Comparison of ENCODE assay signal across 17 cellular contexts in genomic region chr12:46722737-46723136, GRCh38.
DNase-seq lines count a peak whose midpoint lies in the region; TF ChIP-seq lines count a peak whose summit lies in the region.
"Had no signal": no experiment of that assay in that cellular context is flagged by ENCODE, and none has a peak within 500 bp of the region (broad histone marks: within the 10 kb centered on the region; RNA-seq: fewer than 3 reads in every experiment).

No MANE protein-coding gene starts in this region.

- H3K27me3 Mint-ChIP-seq in activated naive CD4-positive, alpha-beta T cell treated with anti-CD3 and anti-CD28 coated beads for 36 hours (ENCODE audit: low read depth) = no peaks in the 10 kb centered on the region
- H3K27me3 Mint-ChIP-seq: type B pancreatic cell had no signal

- no peak overlapping the region for H3K9ac ChIP-seq in GM23248

- peak; percentile 77 for DNase-seq in AG10803 (ENCODE audit: low read depth)
- peak; percentile 23 for DNase-seq in GM23248
- DNase-seq in SJCRH30 = peak; percentile 59 to 61
- DNase-seq in fibroblast of the conjunctiva (ENCODE audit: low read depth) = peak; percentile 33
- DNase-seq in stimulated activated CD4-positive, alpha-beta T cell treated with anti-CD3 and anti-CD28 coated beads, Interleukin-2, amount 100 ng/mL, for 24 hours = no peak
- DNase-seq in KG1 (lab: John Stamatoyannopoulos, UW) = no peak
- no peak for DNase-seq in activated naive CD4-positive, alpha-beta T cell treated with anti-CD3 and anti-CD28 coated beads for 36 hours
- DNase-seq in stimulated activated CD4-positive, alpha-beta T cell treated with anti-CD3 and anti-CD28 coated beads, Interleukin-4, amount 100 ng/mL, for 1 hour = no peak
- DNase-seq: activated CD4-positive, alpha-beta T cell treated with anti-CD3 and anti-CD28 coated beads for 48 hours; activated T-cell treated with anti-CD3 and anti-CD28 coated beads for 4 hours; kidney; mucosa of descending colon; NCI-H526 treated with DMSO at 0.1 percent for 48 hours; stimulated activated naive B cell treated with anti-CD40 and anti-IgM and Interleukin-4, amounts not matched to agents 10 μg/mL and 1 μg/mL and 100 μg/mL, for 72 hours had no signal

- TF ChIP-seq CTCF in AG10803 (conservative IDR thresholded peaks at IDR 0.05; ENCODE audit: low read length) = no peak

- CTCF ChIA-PET in activated naive CD4-positive, alpha-beta T cell treated with anti-CD3 and anti-CD28 coated beads for 36 hours (lab: Charles Lee) = no interaction called here

- H3K4me2 ChIP-seq in GM23248 (ENCODE audit: unreplicated experiment) = no peak overlapping the region

- H3K4me3 ChIP-seq in AG10803 (ENCODE audit: low read length) (no peak overlapping the region), GM23248 (no peak overlapping the region), SJCRH30 (no peak overlapping the region)
- H3K4me3 ChIP-seq: mucosa of descending colon had no signal

- H3K36me3 ChIP-seq in GM23248 (ENCODE audit: low read depth) = no peaks in the 10 kb centered on the region
- no peaks in the 10 kb centered on the region for H3K36me3 ChIP-seq in SJCRH30

- H3K27ac Mint-ChIP-seq in activated naive CD4-positive, alpha-beta T cell treated with anti-CD3 and anti-CD28 coated beads for 36 hours = no peak overlapping the region
- H3K27ac Mint-ChIP-seq: B cell; stimulated activated naive B cell treated with anti-CD40 and anti-IgM and Interleukin-4, amounts not matched to agents 10 μg/mL and 1 μg/mL and 100 μg/mL, for 72 hours; T-helper 2 cell treated with Interferon-gamma antibody and Interleukin-4, amounts not matched to agents 5 μg/mL and 100 μg/mL, for 36 hours; type B pancreatic cell had no signal

- H3K27ac ChIP-seq in GM23248 (no peak overlapping the region), SJCRH30 (no peak overlapping the region; the same call in 1 of the 2 replicates)

- peaks cover 8% of the 10 kb centered on the region for H3K4me1 Mint-ChIP-seq in activated naive CD4-positive, alpha-beta T cell treated with anti-CD3 and anti-CD28 coated beads for 36 hours (ENCODE audit: low read depth)
- H3K4me1 Mint-ChIP-seq: B cell; stimulated activated naive B cell treated with anti-CD40 and anti-IgM and Interleukin-4, amounts not matched to agents 10 μg/mL and 1 μg/mL and 100 μg/mL, for 72 hours had no signal

- H3K4me3 Mint-ChIP-seq in activated naive CD4-positive, alpha-beta T cell treated with anti-CD3 and anti-CD28 coated beads for 36 hours = no peak overlapping the region
- H3K4me3 Mint-ChIP-seq: B cell; stimulated activated naive B cell treated with anti-CD40 and anti-IgM and Interleukin-4, amounts not matched to agents 10 μg/mL and 1 μg/mL and 100 μg/mL, for 72 hours; T-helper 2 cell treated with Interferon-gamma antibody and Interleukin-4, amounts not matched to agents 5 μg/mL and 100 μg/mL, for 36 hours; type B pancreatic cell had no signal

- no peaks in the 10 kb centered on the region for H3K9me2 ChIP-seq in GM23248 (ENCODE audit: insufficient read depth)

- H2AFZ ChIP-seq in GM23248 = no peak overlapping the region

- in situ Hi-C loops in GM23248 (cut with MboI) = no loop called here

- peaks cover 3% of the 10 kb centered on the region for H3K9me3 Mint-ChIP-seq in activated naive CD4-positive, alpha-beta T cell treated with anti-CD3 and anti-CD28 coated beads for 36 hours
- H3K9me3 Mint-ChIP-seq: type B pancreatic cell had no signal

- H3F3A ChIP-seq in GM23248 (ENCODE audit: insufficient read depth) = no peaks in the 10 kb centered on the region

- H3K27me3 ChIP-seq in GM23248 (replicated peaks; ENCODE audit: insufficient read depth) (no peaks in the 10 kb centered on the region), SJCRH30 (no peaks in the 10 kb centered on the region)

- H3K9me3 ChIP-seq in GM23248 (ENCODE audit: low read depth) (no peaks in the 10 kb centered on the region), SJCRH30 (replicated peaks) (no peaks in the 10 kb centered on the region; the same call in none of the 2 replicates)
- H3K9me3 ChIP-seq: mucosa of descending colon had no signal

- H3K36me3 Mint-ChIP-seq in activated naive CD4-positive, alpha-beta T cell treated with anti-CD3 and anti-CD28 coated beads for 36 hours (ENCODE audit: low read depth) = no peaks in the 10 kb centered on the region
- H3K36me3 Mint-ChIP-seq: type B pancreatic cell had no signal

- intact Hi-C loops in activated naive CD4-positive, alpha-beta T cell treated with anti-CD3 and anti-CD28 coated beads for 36 hours (cut with micrococcal nuclease) = no loop called here

- no peaks in the 10 kb centered on the region for H4K20me1 ChIP-seq in GM23248 (ENCODE audit: insufficient read depth)

- WGBS in GM23248 (ENCODE audit: low coverage in 1 of 2, low lambda C conversion rate in 2 of 2, missing lambda C conversion rate in 2 of 2), 2 experiments = 44 to 49% methylated on average over 3 of the region's 3 CpGs

- H3K79me2 ChIP-seq in GM23248 (ENCODE audit: insufficient read depth) = no peaks in the 10 kb centered on the region

- no peaks in the 10 kb centered on the region for H3K4me1 ChIP-seq in GM23248 (ENCODE audit: insufficient read depth)
- peaks cover 14% of the 10 kb centered on the region for H3K4me1 ChIP-seq in SJCRH30

Comparison
In these comparisons a context has a peak if more than half of its experiments do, and no peak if none do; other contexts are left out.
1. DNase-seq: peak in AG10803 (single experiment), GM23248 (single experiment), SJCRH30 (2 of 2) and fibroblast of the conjunctiva (single experiment); none in stimulated activated CD4-positive, alpha-beta T cell treated with anti-CD3 and anti-CD28 coated beads, Interleukin-2, amount 100 ng/mL, for 24 hours (0 of 2), KG1 (single experiment), activated naive CD4-positive, alpha-beta T cell treated with anti-CD3 and anti-CD28 coated beads for 36 hours (single experiment) and stimulated activated CD4-positive, alpha-beta T cell treated with anti-CD3 and anti-CD28 coated beads, Interleukin-4, amount 100 ng/mL, for 1 hour (single experiment).